ENCODE assay signal across 1 cellular context in the genomic region with DNA sequence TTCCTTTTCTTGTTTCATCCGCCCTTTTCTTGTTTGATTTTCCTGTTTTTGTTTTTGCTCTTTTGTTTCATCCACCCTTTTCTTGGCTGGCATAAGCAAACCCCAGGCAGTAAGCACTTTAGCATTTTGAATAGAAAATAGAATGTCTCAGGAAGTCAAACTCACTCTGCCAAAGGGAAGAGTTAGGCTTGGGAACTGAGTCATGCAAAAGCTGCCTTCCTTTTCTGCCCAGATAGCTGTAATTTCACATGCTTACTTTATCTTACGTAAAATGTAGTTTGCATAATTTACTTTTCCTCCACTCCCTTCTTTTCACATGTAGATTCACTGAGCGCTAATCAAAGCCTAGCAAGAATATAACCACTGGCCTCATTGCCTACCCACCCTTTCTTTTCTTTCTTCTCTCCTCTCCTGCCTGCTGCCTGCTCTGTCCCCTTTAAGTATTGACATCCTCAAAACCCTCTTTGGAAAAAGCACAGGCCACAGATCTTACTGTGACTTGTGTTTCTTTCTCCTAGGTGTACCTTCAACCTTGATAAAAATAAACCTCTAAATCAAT.
TF ChIP-seq lines count a peak whose summit lies in the region.

No MANE protein-coding gene starts in this region.

TF ChIP-seq in WTC11, 78 proteins besides CTCF, POLR2A, EP300 and RAD21:
- no peak for TF ChIP-seq TEAD4 (CRISPR knock-in tag; IDR thresholded peaks at IDR 0.05)
- no peak for TF ChIP-seq ZNF416 (CRISPR knock-in tag; IDR thresholded peaks at IDR 0.05)
- no peak for TF ChIP-seq ZNF281 (CRISPR knock-in tag; IDR thresholded peaks at IDR 0.05)
- TF ChIP-seq ERG (CRISPR knock-in tag; IDR thresholded peaks at IDR 0.05), result no peak
- TF ChIP-seq, protein P1, sequence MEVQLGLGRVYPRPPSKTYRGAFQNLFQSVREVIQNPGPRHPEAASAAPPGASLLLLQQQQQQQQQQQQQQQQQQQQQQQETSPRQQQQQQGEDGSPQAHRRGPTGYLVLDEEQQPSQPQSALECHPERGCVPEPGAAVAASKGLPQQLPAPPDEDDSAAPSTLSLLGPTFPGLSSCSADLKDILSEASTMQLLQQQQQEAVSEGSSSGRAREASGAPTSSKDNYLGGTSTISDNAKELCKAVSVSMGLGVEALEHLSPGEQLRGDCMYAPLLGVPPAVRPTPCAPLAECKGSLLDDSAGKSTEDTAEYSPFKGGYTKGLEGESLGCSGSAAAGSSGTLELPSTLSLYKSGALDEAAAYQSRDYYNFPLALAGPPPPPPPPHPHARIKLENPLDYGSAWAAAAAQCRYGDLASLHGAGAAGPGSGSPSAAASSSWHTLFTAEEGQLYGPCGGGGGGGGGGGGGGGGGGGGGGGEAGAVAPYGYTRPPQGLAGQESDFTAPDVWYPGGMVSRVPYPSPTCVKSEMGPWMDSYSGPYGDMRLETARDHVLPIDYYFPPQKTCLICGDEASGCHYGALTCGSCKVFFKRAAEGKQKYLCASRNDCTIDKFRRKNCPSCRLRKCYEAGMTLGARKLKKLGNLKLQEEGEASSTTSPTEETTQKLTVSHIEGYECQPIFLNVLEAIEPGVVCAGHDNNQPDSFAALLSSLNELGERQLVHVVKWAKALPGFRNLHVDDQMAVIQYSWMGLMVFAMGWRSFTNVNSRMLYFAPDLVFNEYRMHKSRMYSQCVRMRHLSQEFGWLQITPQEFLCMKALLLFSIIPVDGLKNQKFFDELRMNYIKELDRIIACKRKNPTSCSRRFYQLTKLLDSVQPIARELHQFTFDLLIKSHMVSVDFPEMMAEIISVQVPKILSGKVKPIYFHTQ (CRISPR knock-in tag; IDR thresholded peaks at IDR 0.05), result no peak
- TF ChIP-seq, protein P2, sequence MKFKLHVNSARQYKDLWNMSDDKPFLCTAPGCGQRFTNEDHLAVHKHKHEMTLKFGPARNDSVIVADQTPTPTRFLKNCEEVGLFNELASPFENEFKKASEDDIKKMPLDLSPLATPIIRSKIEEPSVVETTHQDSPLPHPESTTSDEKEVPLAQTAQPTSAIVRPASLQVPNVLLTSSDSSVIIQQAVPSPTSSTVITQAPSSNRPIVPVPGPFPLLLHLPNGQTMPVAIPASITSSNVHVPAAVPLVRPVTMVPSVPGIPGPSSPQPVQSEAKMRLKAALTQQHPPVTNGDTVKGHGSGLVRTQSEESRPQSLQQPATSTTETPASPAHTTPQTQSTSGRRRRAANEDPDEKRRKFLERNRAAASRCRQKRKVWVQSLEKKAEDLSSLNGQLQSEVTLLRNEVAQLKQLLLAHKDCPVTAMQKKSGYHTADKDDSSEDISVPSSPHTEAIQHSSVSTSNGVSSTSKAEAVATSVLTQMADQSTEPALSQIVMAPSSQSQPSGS (CRISPR knock-in tag; IDR thresholded peaks at IDR 0.05; ENCODE audit: borderline replicate concordance, low read depth), result no peak
- no peak for TF ChIP-seq ZNF317 (CRISPR knock-in tag; IDR thresholded peaks at IDR 0.05; ENCODE audit: borderline replicate concordance, low read depth)
- no peak for TF ChIP-seq PREB (CRISPR knock-in tag; IDR thresholded peaks at IDR 0.05; ENCODE audit: borderline replicate concordance)
- TF ChIP-seq FOXJ3 (CRISPR knock-in tag; IDR thresholded peaks at IDR 0.05; ENCODE audit: borderline replicate concordance), result no peak
- no peak for TF ChIP-seq NFE2L1 (CRISPR knock-in tag; IDR thresholded peaks at IDR 0.05)
- TF ChIP-seq PRDM15 (CRISPR knock-in tag; IDR thresholded peaks at IDR 0.05), result no peak
- TF ChIP-seq, protein P3, sequence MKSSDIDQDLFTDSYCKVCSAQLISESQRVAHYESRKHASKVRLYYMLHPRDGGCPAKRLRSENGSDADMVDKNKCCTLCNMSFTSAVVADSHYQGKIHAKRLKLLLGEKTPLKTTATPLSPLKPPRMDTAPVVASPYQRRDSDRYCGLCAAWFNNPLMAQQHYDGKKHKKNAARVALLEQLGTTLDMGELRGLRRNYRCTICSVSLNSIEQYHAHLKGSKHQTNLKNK (CRISPR knock-in tag; IDR thresholded peaks at IDR 0.05), result no peak
